ENCODE assay signal across 8 cellular contexts in genomic region chr12:105106621-105107020, GRCh38. TPM values are rescaled to one million over a fixed set of nuclear protein-coding genes. Genes with fewer than 3 reads are reported as not detected.
DNase-seq lines count a peak whose midpoint lies in the region; ATAC-seq and TF ChIP-seq lines count a peak whose summit lies in the region.

No MANE protein-coding gene starts in this region.

- H3K9me3 Mint-ChIP-seq in activated naive CD4-positive, alpha-beta T cell treated with anti-CD3 and anti-CD28 coated beads, Interleukin-2, amount 50 U/mL, for 24 hours = no peaks in the 10 kb centered on the region
- peaks cover 5% of the 10 kb centered on the region for H3K9me3 Mint-ChIP-seq in activated naive CD8-positive, alpha-beta T cell treated with anti-CD3 and anti-CD28 coated beads for 36 hours

- intact Hi-C loops in mucosa of descending colon (cut with DNase I, micrococcal nuclease) = no loop called here

- H3K9me3 ChIP-seq in liver (ENCODE audit: control insufficient read depth in 4 of 4, low read length in 3 of 4) (no peaks in the 10 kb centered on the region), tibial nerve (no peaks in the 10 kb centered on the region), mucosa of descending colon (no peaks in the 10 kb centered on the region)

- peaks cover 7 to 26% (median 22%) of the 10 kb centered on the region in 4 donors for H3K4me1 ChIP-seq in liver (ENCODE audit: control insufficient read depth in 4 of 4, insufficient read depth in 4 of 4, low read length in 3 of 4)
- peaks cover 0 to 38% (median 13%) of the 10 kb centered on the region in 4 donors for H3K4me1 ChIP-seq in tibial nerve
- no peaks in the 10 kb centered on the region for H3K4me1 ChIP-seq in mucosa of descending colon (ENCODE audit: low read depth)

- peak overlapping the region; percentile 98 for H3K4me3 Mint-ChIP-seq in activated naive CD4-positive, alpha-beta T cell treated with anti-CD3 and anti-CD28 coated beads, Interleukin-2, amount 50 U/mL, for 24 hours
- H3K4me3 Mint-ChIP-seq in activated naive CD8-positive, alpha-beta T cell treated with anti-CD3 and anti-CD28 coated beads for 36 hours = peak overlapping the region; percentile 93

- peak overlapping the region in 1 of 2 donors; percentile 96 for H3K27ac ChIP-seq in liver (ENCODE audit: low read depth in 1 of 2, low read length in 2 of 2)
- H3K27ac ChIP-seq in tibial nerve = peak overlapping the region in 3 of 4 donors; percentile 76 to 97 (median 93)

- TF ChIP-seq RAD21 in liver (IDR thresholded peaks at IDR 0.05) = no peak

- 44% methylated on average over 7 of the region's 7 CpGs for WGBS in liver
- 49 to 52% methylated on average over 7 of the region's 7 CpGs for WGBS in tibial nerve, 2 donors

- TF ChIP-seq CTCF in liver (IDR thresholded peaks at IDR 0.05; ENCODE audit: low read depth, low read length, missing input control) (no peak), tibial nerve (IDR thresholded peaks at IDR 0.05) (no peak), mucosa of descending colon (IDR thresholded peaks at IDR 0.05) (no peak)

- H3K4me3 ChIP-seq in liver (ENCODE audit: low read depth in 1 of 3, low read length in 3 of 3) (peak overlapping the region; percentile 79 to 92 (median 90)), tibial nerve (peak overlapping the region; percentile 61 to 94 (median 89)), mucosa of descending colon (no peak overlapping the region)

- peaks cover 14% of the 10 kb centered on the region for H3K27me3 Mint-ChIP-seq in activated naive CD4-positive, alpha-beta T cell treated with anti-CD3 and anti-CD28 coated beads, Interleukin-2, amount 50 U/mL, for 24 hours
- H3K27me3 Mint-ChIP-seq in activated naive CD8-positive, alpha-beta T cell treated with anti-CD3 and anti-CD28 coated beads for 36 hours = peaks cover 24% of the 10 kb centered on the region

- H3K4me1 Mint-ChIP-seq in activated naive CD4-positive, alpha-beta T cell treated with anti-CD3 and anti-CD28 coated beads, Interleukin-2, amount 50 U/mL, for 24 hours = peaks cover 34% of the 10 kb centered on the region
- peaks cover 29% of the 10 kb centered on the region for H3K4me1 Mint-ChIP-seq in activated naive CD8-positive, alpha-beta T cell treated with anti-CD3 and anti-CD28 coated beads for 36 hours

- H3K27me3 ChIP-seq in liver (ENCODE audit: control insufficient read depth in 4 of 4, insufficient read depth in 4 of 4, low read length in 3 of 4) (no peaks in the 10 kb centered on the region), tibial nerve (no peaks in the 10 kb centered on the region)

- H3K36me3 ChIP-seq in liver (ENCODE audit: control insufficient read depth in 4 of 4, insufficient read depth in 3 of 4, low read depth in 1 of 4, low read length in 3 of 4) (no peaks in the 10 kb centered on the region), tibial nerve (peaks cover 0 to under 1% (median 0%) of the 10 kb centered on the region in 3 donors), mucosa of descending colon (ENCODE audit: low read depth) (no peaks in the 10 kb centered on the region)

- no peak for TF ChIP-seq EP300 in tibial nerve (IDR thresholded peaks at IDR 0.05)

- no peak for TF ChIP-seq POLR2A in tibial nerve (IDR thresholded peaks at IDR 0.05)

- ATAC-seq in mucosa of descending colon (no peak), GM18519 (IDR thresholded peaks at IDR 0.05; ENCODE audit: low FRiP score, unreplicated experiment) (no peak)

- H3K9ac ChIP-seq in liver (ENCODE audit: low read depth in 1 of 2, low read length in 2 of 2) = peak overlapping the region in 1 of 2 donors; percentile 87

- DNase-seq in activated naive CD4-positive, alpha-beta T cell (lab: John Stamatoyannopoulos, UW) = no peak
- no peak for DNase-seq in activated naive CD8-positive, alpha-beta T cell treated with anti-CD3 and anti-CD28 coated beads for 36 hours
- DNase-seq in tibial nerve (ENCODE audit: low spot score in 2 of 2) = no peak
- DNase-seq in stimulated activated CD4-positive, alpha-beta T cell treated with anti-CD3 and anti-CD28 coated beads, Interleukin-4, amount 100 ng/mL, for 4 hours = no peak
- no peak for DNase-seq in mucosa of descending colon

- H3K27ac Mint-ChIP-seq in activated naive CD4-positive, alpha-beta T cell treated with anti-CD3 and anti-CD28 coated beads, Interleukin-2, amount 50 U/mL, for 24 hours = no peak overlapping the region
- peak overlapping the region; percentile 93 for H3K27ac Mint-ChIP-seq in activated naive CD8-positive, alpha-beta T cell treated with anti-CD3 and anti-CD28 coated beads for 36 hours

- H3K36me3 Mint-ChIP-seq in activated naive CD4-positive, alpha-beta T cell treated with anti-CD3 and anti-CD28 coated beads, Interleukin-2, amount 50 U/mL, for 24 hours = peaks cover 1% of the 10 kb centered on the region
- peaks cover 6% of the 10 kb centered on the region for H3K36me3 Mint-ChIP-seq in activated naive CD8-positive, alpha-beta T cell treated with anti-CD3 and anti-CD28 coated beads for 36 hours

TF ChIP-seq in liver, 16 proteins besides CTCF, POLR2A, EP300 and RAD21:
- TF ChIP-seq GABPA (IDR thresholded peaks at IDR 0.05 in 1 of 2, conservative IDR thresholded peaks at IDR 0.05 in 1 of 2) (no peak), HNF4G (IDR thresholded peaks at IDR 0.05) (no peak), ZBTB33 (IDR thresholded peaks at IDR 0.05) (no peak), FOXA2 (IDR thresholded peaks at IDR 0.05) (no peak), ATF3 (IDR thresholded peaks at IDR 0.05) (no peak), EGR1 (IDR thresholded peaks at IDR 0.05; ENCODE audit: low read depth in 2 of 2) (no peak), FOXA1 (IDR thresholded peaks at IDR 0.05) (no peak), RXRA (IDR thresholded peaks at IDR 0.05) (no peak), TAF1 (conservative IDR thresholded peaks at IDR 0.05) (no peak)
TF ChIP-seq in liver: peak in this region for 0.

RNA-seq across cellular contexts. Expression of gene WASHC4, which starts 0.9 kb away (rescaled TPM):
- 10 to 100 TPM; 29.6 to 30.9 TPM for total RNA-seq in activated naive CD8-positive, alpha-beta T cell treated with anti-CD3 and anti-CD28 coated beads for 36 hours
- total RNA-seq in liver (10 to 100 TPM; 37.6 to 59.1 TPM), tibial nerve (100 to 1,000 TPM in 1 of 4 donors, 10 to 100 TPM in 3; 60.9 to 119 (median 79.9) TPM), mucosa of descending colon (10 to 100 TPM; 34.2 to 50.4 (median 34.7) TPM)
- polyA plus RNA-seq in liver = 10 to 100 TPM; 11.5 to 27.7 TPM

RNA-seq across cellular contexts. Expression of gene ALDH1L2, which starts 22.4 kb away (rescaled TPM):
- total RNA-seq in activated naive CD8-positive, alpha-beta T cell treated with anti-CD3 and anti-CD28 coated beads for 36 hours = 1 to 10 TPM; 4.8 to 5.9 TPM
- total RNA-seq in liver = under 1 TPM; 0.19 to 0.25 TPM
- under 1 TPM; 0.03 to 0.10 TPM for polyA plus RNA-seq in liver
- total RNA-seq in tibial nerve = 10 to 100 TPM in 2 of 4 donors, 1 to 10 TPM in 2; 7.2 to 12.2 (median 10.2) TPM
- 1 to 10 TPM; 1.4 to 5.0 (median 4.3) TPM for total RNA-seq in mucosa of descending colon
